ENCODE assay signal across 22 cellular contexts in genomic region chr15:65393557-65393956, GRCh38. TPM values are rescaled to one million over a fixed set of nuclear protein-coding genes. Genes with fewer than 3 reads are reported as not detected.
"Had no signal": no experiment of that assay in that cellular context is flagged by ENCODE, and none has a peak within 500 bp of the region (broad histone marks: within the 10 kb centered on the region; RNA-seq: fewer than 3 reads in every experiment).

No MANE protein-coding gene starts in this region.

- DNase-seq: IMR-90, Kasumi-1, MM.1S, NCI-H1092 treated with DMSO at 0.1 percent for 48 hours, NCI-H1436, NCI-H187, NCI-H2029, NCI-H2081 treated with DMSO at 0.1 percent for 48 hours, NCI-H2171, NCI-H226, NCI-H446, NCI-H510A, NCI-H524 treated with DMSO at 0.1 percent for 48 hours, NCI-H69, NCI-H774, SIG-M5 had no signal

- H3K27ac ChIP-seq: HL-60, KMS-11, RWPE1, SJSA1, SK-N-MC had no signal

- H3K9me3 ChIP-seq: SJSA1 had no signal

- H3K36me3 ChIP-seq: SJSA1 had no signal

- H3K4me1 ChIP-seq: SJSA1 had no signal

- H3K4me3 ChIP-seq: SJSA1, SK-N-MC had no signal

RNA-seq across cellular contexts. Expression of gene IGDCC3, which starts 15.8 kb away (rescaled TPM):
- total RNA-seq: M059J, SJSA1 had no signal
